Comparison of ENCODE assay signal across 18 cellular contexts in genomic region chr2:226086190-226086589, GRCh38.
A peak's percentile ranks its signal among the peaks of the same experiment; 100 is the strongest.
DNase-seq lines count a peak whose midpoint lies in the region; ATAC-seq and TF ChIP-seq lines count a peak whose summit lies in the region.
"Had no signal": no experiment of that assay in that cellular context is flagged by ENCODE, and none has a peak within 500 bp of the region (broad histone marks: within the 10 kb centered on the region; RNA-seq: fewer than 3 reads in every experiment).

No MANE protein-coding gene starts in this region.

- DNase-seq in mesendoderm (peak; percentile 5), trophoblast cell (no peak), WERI-Rb-1 (no peak), body of pancreas (no peak)
- no peak for DNase-seq in stimulated activated CD4-positive, alpha-beta T cell treated with anti-CD3 and anti-CD28 coated beads, Interleukin-4, amount 100 ng/mL, for 4 hours
- DNase-seq: CD4-positive, alpha-beta memory T cell; DMS153; MV-4-11; NCI-H1694 treated with DMSO at 0.1 percent for 48 hours; NCI-H2107; NCI-H510A treated with DMSO at 0.1 percent for 48 hours; NCI-H82 had no signal

- H3K9me2 ChIP-seq in SU-DHL-6 (replicated peaks; ENCODE audit: insufficient read depth, low read length) = no peaks in the 10 kb centered on the region

- no peaks in the 10 kb centered on the region for H3K79me1 ChIP-seq in mesendoderm (ENCODE audit: low read length)
- no peaks in the 10 kb centered on the region for H3K79me1 ChIP-seq in trophoblast cell (ENCODE audit: low read length)

- no peak overlapping the region for H3K56ac ChIP-seq in mesendoderm (ENCODE audit: low read length)

- no peaks in the 10 kb centered on the region for H3K4me1 ChIP-seq in mesendoderm (ENCODE audit: control insufficient read depth, low read depth, low read length)
- H3K4me1 ChIP-seq in trophoblast cell (ENCODE audit: control insufficient read depth in 1 of 2, insufficient read depth in 2 of 2, low read length in 2 of 2) = no peaks in the 10 kb centered on the region
- H3K4me1 ChIP-seq in body of pancreas = no peaks in the 10 kb centered on the region
- H3K4me1 ChIP-seq: A549, BLaER1 had no signal

- no peak overlapping the region for H3K23ac ChIP-seq in mesendoderm (ENCODE audit: low read length)
- no peak overlapping the region for H3K23ac ChIP-seq in trophoblast cell (ENCODE audit: low read length)

- H3K9ac ChIP-seq in SU-DHL-6 (ENCODE audit: low read length) (no peak overlapping the region), mesendoderm (ENCODE audit: low read length) (no peak overlapping the region), trophoblast cell (ENCODE audit: low read length) (no peak overlapping the region)
- H3K9ac ChIP-seq: BLaER1 had no signal

- no CpG with 5 or more reads among the region's 1 CpG for WGBS in mesendoderm (ENCODE audit: extremely low coverage, insufficient coverage, low lambda C conversion rate)
- no CpG with 5 or more reads among the region's 1 CpG for WGBS in trophoblast cell (ENCODE audit: extremely low coverage, insufficient coverage, insufficient read length)
- WGBS in body of pancreas, 2 donors = 14 to 18% methylated on average over 1 of the region's 1 CpG

- H3K27me3 ChIP-seq in SU-DHL-6 (ENCODE audit: low read length) (no peaks in the 10 kb centered on the region), mesendoderm (ENCODE audit: insufficient read depth, low read length, poor library complexity) (no peaks in the 10 kb centered on the region), trophoblast cell (ENCODE audit: insufficient read depth, low read length) (no peaks in the 10 kb centered on the region), WERI-Rb-1 (ENCODE audit: insufficient read depth, low read depth, severe bottlenecking) (no peaks in the 10 kb centered on the region), body of pancreas (no peaks in the 10 kb centered on the region)
- H3K27me3 ChIP-seq: BLaER1 had no signal

- H3K4ac ChIP-seq in mesendoderm (ENCODE audit: low read depth, low read length) = no peak overlapping the region
- no peak overlapping the region for H3K4ac ChIP-seq in trophoblast cell (ENCODE audit: low read depth, low read length)

- H3K27ac ChIP-seq in SU-DHL-6 (ENCODE audit: low read depth, low read length) = no peak overlapping the region
- no peak overlapping the region for H3K27ac ChIP-seq in mesendoderm (ENCODE audit: low read depth, low read length)
- H3K27ac ChIP-seq in trophoblast cell (ENCODE audit: low read depth, low read length) = no peak overlapping the region
- H3K27ac ChIP-seq in WERI-Rb-1 = no peak overlapping the region
- H3K27ac ChIP-seq in body of pancreas = no peak overlapping the region
- H3K27ac ChIP-seq: A549, BLaER1, HL-60 had no signal

- H3K4me3 ChIP-seq in SU-DHL-6 (ENCODE audit: insufficient read depth, low read length, poor library complexity, severe bottlenecking) (no peak overlapping the region), mesendoderm (ENCODE audit: low read length) (no peak overlapping the region), trophoblast cell (ENCODE audit: low read depth, low read length) (no peak overlapping the region), WERI-Rb-1 (ENCODE audit: low read depth, low read length) (no peak overlapping the region), body of pancreas (no peak overlapping the region)
- H3K4me3 ChIP-seq: A549, BLaER1 had no signal

- H4K8ac ChIP-seq in mesendoderm (ENCODE audit: low read depth, low read length) (no peak overlapping the region), trophoblast cell (ENCODE audit: low read depth, low read length) (no peak overlapping the region)

- H3F3A ChIP-seq in SU-DHL-6 (ENCODE audit: insufficient read depth) = no peaks in the 10 kb centered on the region

- H3K36me3 ChIP-seq in SU-DHL-6 (ENCODE audit: low read length) (no peaks in the 10 kb centered on the region), mesendoderm (ENCODE audit: control insufficient read depth, insufficient read depth, low read length) (no peaks in the 10 kb centered on the region), trophoblast cell (ENCODE audit: control insufficient read depth in 1 of 2, insufficient read depth in 2 of 2, low read length in 2 of 2) (peaks cover 0 to 2% of the 10 kb centered on the region in 2 experiments), WERI-Rb-1 (no peaks in the 10 kb centered on the region), body of pancreas (replicated peaks in 1 of 2; ENCODE audit: insufficient read depth in 1 of 2, low read depth in 2 of 2) (no peaks in the 10 kb centered on the region)
- H3K36me3 ChIP-seq: BLaER1 had no signal

- H2AFZ ChIP-seq in SU-DHL-6 (ENCODE audit: low read depth, low read length, severe bottlenecking) (peak overlapping the region; percentile 4), trophoblast cell (ENCODE audit: insufficient read depth, low read length, poor library complexity) (no peak overlapping the region)

- ATAC-seq in GM18511 (IDR thresholded peaks at IDR 0.05; ENCODE audit: unreplicated experiment) (peak; percentile 50), HG03175 (IDR thresholded peaks at IDR 0.05; ENCODE audit: unreplicated experiment) (peak; percentile 55), body of pancreas (no peak)
- ATAC-seq: A549 had no signal

- H3K9me3 ChIP-seq in SU-DHL-6 (ENCODE audit: insufficient read depth, low read length) (peaks cover 4% of the 10 kb centered on the region; the same call in 1 of the 2 replicates), trophoblast cell (ENCODE audit: insufficient read depth, low read depth, low read length) (peaks cover 11% of the 10 kb centered on the region), WERI-Rb-1 (ENCODE audit: severe bottlenecking) (no peaks in the 10 kb centered on the region), body of pancreas (no peaks in the 10 kb centered on the region)

- intact Hi-C loops in body of pancreas (cut with DNase I) = no loop called here

- no peak overlapping the region for H4K91ac ChIP-seq in trophoblast cell (ENCODE audit: low read depth, low read length)

- H4K20me1 ChIP-seq in SU-DHL-6 (ENCODE audit: low read depth, low read length) = no peaks in the 10 kb centered on the region
- H4K20me1 ChIP-seq: BLaER1 had no signal

- TF ChIP-seq CTCF in SU-DHL-6 (IDR thresholded peaks at IDR 0.05; ENCODE audit: insufficient read depth, low read length, poor library complexity, severe bottlenecking) (no peak), WERI-Rb-1 (IDR thresholded peaks at IDR 0.05; ENCODE audit: low read depth, low read length) (no peak), body of pancreas (IDR thresholded peaks at IDR 0.05) (no peak)

- H3K14ac ChIP-seq in trophoblast cell (ENCODE audit: low read length) = no peak overlapping the region

- H3K79me2 ChIP-seq in SU-DHL-6 (ENCODE audit: insufficient read depth, low read length) (no peaks in the 10 kb centered on the region), mesendoderm (ENCODE audit: control insufficient read depth, insufficient read depth, low read length) (no peaks in the 10 kb centered on the region), trophoblast cell (ENCODE audit: control insufficient read depth, insufficient read depth, low read length, poor library complexity) (no peaks in the 10 kb centered on the region)

- H2BK12ac ChIP-seq in trophoblast cell (ENCODE audit: low read length) = no peak overlapping the region

- no peak overlapping the region for H4K12ac ChIP-seq in trophoblast cell (ENCODE audit: low read depth, low read length)

- no peak overlapping the region for H2BK5ac ChIP-seq in mesendoderm (ENCODE audit: low read length)
- no peak overlapping the region for H2BK5ac ChIP-seq in trophoblast cell (ENCODE audit: low read depth, low read length, poor library complexity)

- H3K4me2 ChIP-seq in SU-DHL-6 (ENCODE audit: low read depth, low read length, poor library complexity, severe bottlenecking) (no peak overlapping the region), mesendoderm (ENCODE audit: low read length) (no peak overlapping the region), trophoblast cell (ENCODE audit: low read length) (no peak overlapping the region)
- H3K4me2 ChIP-seq: A549, BLaER1 had no signal

- no peak overlapping the region for H2BK15ac ChIP-seq in mesendoderm (replicated peaks; ENCODE audit: low read depth)

- no peak overlapping the region for H3K18ac ChIP-seq in mesendoderm (ENCODE audit: low read length)
- no peak overlapping the region for H3K18ac ChIP-seq in trophoblast cell (ENCODE audit: low read length)

- H2BK120ac ChIP-seq in mesendoderm (ENCODE audit: low read depth, low read length) (no peak overlapping the region), trophoblast cell (ENCODE audit: insufficient read depth, low read length, poor library complexity) (no peak overlapping the region)

- no peak overlapping the region for H4K5ac ChIP-seq in mesendoderm (ENCODE audit: low read length)

- no peak for TF ChIP-seq POLR2A in body of pancreas (IDR thresholded peaks at IDR 0.05)

- H2AK5ac ChIP-seq in mesendoderm (ENCODE audit: low read length) (no peak overlapping the region), trophoblast cell (ENCODE audit: low read length) (no peak overlapping the region)
